In genomic region chr14:52706724-52707706, GRCh38 we compare ENCODE assay signal across 8 cellular contexts.
DNase-seq lines count a peak whose midpoint lies in the region; ATAC-seq and TF ChIP-seq lines count a peak whose summit lies in the region.

PSMC6 (plus strand) TSS chr14:52707200; CDS start chr14:52707220, 20 bp downstream.

- H3K27ac ChIP-seq in caudate nucleus (ENCODE audit: low read depth, low read length) = peak within 1 kb of the TSS; percentile 83

- DNase-seq in AG10803 (ENCODE audit: low read depth) = peak; percentile 83
- DNase-seq in NCI-H345 treated with DMSO at 0.1 percent for 48 hours (lab: John Stamatoyannopoulos, UW; ENCODE audit: unreplicated experiment) = peak; percentile 82
- peak; percentile 89 to 95 (median 93) for DNase-seq in activated CD4-positive, CD25-positive, alpha-beta regulatory T cell (lab: John Stamatoyannopoulos, UW)
- peak; percentile 51 to 97 (median 90) for DNase-seq in caudate nucleus (lab: John Stamatoyannopoulos, UW)
- peak; percentile 97 for DNase-seq in islet precursor cell
- DNase-seq in stimulated activated CD4-positive, alpha-beta T cell treated with anti-CD3 and anti-CD28 coated beads, Interleukin-12 subunit alpha, Interleukin-12 subunit beta, amount 100 ng/mL, for 48 hours (ENCODE audit: low read depth in 2 of 3, low spot score in 1 of 3) = peak; percentile 88 to 96 (median 93)

- ATAC-seq in GM19035 (IDR thresholded peaks at IDR 0.05; ENCODE audit: unreplicated experiment) (peak; percentile 98), HG03342 (IDR thresholded peaks at IDR 0.05; ENCODE audit: unreplicated experiment) (peak; percentile 96)

- H3K4me3 ChIP-seq in AG10803 (ENCODE audit: low read length) = peak within 1 kb of the TSS; percentile 83

- no peak for TF ChIP-seq CTCF in AG10803 (conservative IDR thresholded peaks at IDR 0.05; ENCODE audit: low read length)

Comparison
In these comparisons a context has a peak if more than half of its experiments do, and no peak if none do; other contexts are left out.
1. Peak in every context shown above with its lines: DNase-seq, ATAC-seq, H3K4me3 ChIP-seq and H3K27ac ChIP-seq.